In genomic region chr11:121931748-121932352, GRCh38 we compare ENCODE assay signal across 1 cellular context.
TF ChIP-seq lines count a peak whose summit lies in the region.

No MANE protein-coding gene starts in this region.

TF ChIP-seq in liver, 16 proteins besides CTCF, POLR2A, EP300 and RAD21 (continued from another document):
- TF ChIP-seq ZBTB33 (IDR thresholded peaks at IDR 0.05) (peak; percentile 94), HNF4A (conservative IDR thresholded peaks at IDR 0.05) (peak; percentile 100), TAF1 (conservative IDR thresholded peaks at IDR 0.05) (no peak), EGR1 (IDR thresholded peaks at IDR 0.05; ENCODE audit: low read depth in 2 of 2) (peak; percentile 62 to 90), RXRA (IDR thresholded peaks at IDR 0.05) (peak; percentile 96 to 98), SP1 (IDR thresholded peaks at IDR 0.05) (peak; percentile 98), FOXA1 (IDR thresholded peaks at IDR 0.05) (peak; percentile 84)
- TF ChIP-seq, protein P1, sequence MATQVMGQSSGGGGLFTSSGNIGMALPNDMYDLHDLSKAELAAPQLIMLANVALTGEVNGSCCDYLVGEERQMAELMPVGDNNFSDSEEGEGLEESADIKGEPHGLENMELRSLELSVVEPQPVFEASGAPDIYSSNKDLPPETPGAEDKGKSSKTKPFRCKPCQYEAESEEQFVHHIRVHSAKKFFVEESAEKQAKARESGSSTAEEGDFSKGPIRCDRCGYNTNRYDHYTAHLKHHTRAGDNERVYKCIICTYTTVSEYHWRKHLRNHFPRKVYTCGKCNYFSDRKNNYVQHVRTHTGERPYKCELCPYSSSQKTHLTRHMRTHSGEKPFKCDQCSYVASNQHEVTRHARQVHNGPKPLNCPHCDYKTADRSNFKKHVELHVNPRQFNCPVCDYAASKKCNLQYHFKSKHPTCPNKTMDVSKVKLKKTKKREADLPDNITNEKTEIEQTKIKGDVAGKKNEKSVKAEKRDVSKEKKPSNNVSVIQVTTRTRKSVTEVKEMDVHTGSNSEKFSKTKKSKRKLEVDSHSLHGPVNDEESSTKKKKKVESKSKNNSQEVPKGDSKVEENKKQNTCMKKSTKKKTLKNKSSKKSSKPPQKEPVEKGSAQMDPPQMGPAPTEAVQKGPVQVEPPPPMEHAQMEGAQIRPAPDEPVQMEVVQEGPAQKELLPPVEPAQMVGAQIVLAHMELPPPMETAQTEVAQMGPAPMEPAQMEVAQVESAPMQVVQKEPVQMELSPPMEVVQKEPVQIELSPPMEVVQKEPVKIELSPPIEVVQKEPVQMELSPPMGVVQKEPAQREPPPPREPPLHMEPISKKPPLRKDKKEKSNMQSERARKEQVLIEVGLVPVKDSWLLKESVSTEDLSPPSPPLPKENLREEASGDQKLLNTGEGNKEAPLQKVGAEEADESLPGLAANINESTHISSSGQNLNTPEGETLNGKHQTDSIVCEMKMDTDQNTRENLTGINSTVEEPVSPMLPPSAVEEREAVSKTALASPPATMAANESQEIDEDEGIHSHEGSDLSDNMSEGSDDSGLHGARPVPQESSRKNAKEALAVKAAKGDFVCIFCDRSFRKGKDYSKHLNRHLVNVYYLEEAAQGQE (IDR thresholded peaks at IDR 0.05), result peak; percentile 82
